In genomic region chr19:13089139-13089856, GRCh38 we compare ENCODE assay signal across 10 cellular contexts. TPM values are rescaled to one million over a fixed set of nuclear protein-coding genes. Genes with fewer than 3 reads are reported as not detected.
DNase-seq lines count a peak whose midpoint lies in the region; ATAC-seq and TF ChIP-seq lines count a peak whose summit lies in the region.
"Had no signal": no experiment of that assay in that cellular context is flagged by ENCODE, and none has a peak within 500 bp of the region (broad histone marks: within the 10 kb centered on the region; RNA-seq: fewer than 3 reads in every experiment).

No MANE protein-coding gene starts in this region.

- H4K12ac ChIP-seq in trophoblast cell (ENCODE audit: low read depth, low read length): no peak overlapping the region

- H3K9ac ChIP-seq in trophoblast cell (ENCODE audit: low read length): no peak overlapping the region

- no peak overlapping the region for H3K4me2 ChIP-seq in trophoblast cell (ENCODE audit: low read length)

- no peaks in the 10 kb centered on the region for H3K79me2 ChIP-seq in trophoblast cell (ENCODE audit: control insufficient read depth, insufficient read depth, low read length, poor library complexity)

- no peak overlapping the region for H2BK12ac ChIP-seq in trophoblast cell (ENCODE audit: low read length)

- WGBS in trophoblast cell (ENCODE audit: extremely low coverage, insufficient coverage, insufficient read length): no CpG with 5 or more reads among the region's 5 CpGs

- H3K36me3 Mint-ChIP-seq in stimulated activated effector memory CD8-positive, alpha-beta T cell treated with anti-CD3 and anti-CD28 coated beads, Interleukin-12 subunit alpha, Interleukin-12 subunit beta, amount 100 ng/mL, for 72 hours: no peaks in the 10 kb centered on the region
- H3K36me3 Mint-ChIP-seq: CD4-positive, CD25-positive, alpha-beta regulatory T cell had no signal

- no peak overlapping the region for H2BK5ac ChIP-seq in trophoblast cell (ENCODE audit: low read depth, low read length, poor library complexity)

- TF ChIP-seq CTCF in epithelial cell of esophagus (IDR thresholded peaks at IDR 0.05; ENCODE audit: insufficient read depth, low read depth, low read length, missing control alignments): peak; percentile 26

- H2AFZ ChIP-seq in trophoblast cell (ENCODE audit: insufficient read depth, low read length, poor library complexity): no peak overlapping the region

- H3K14ac ChIP-seq in trophoblast cell (ENCODE audit: low read length): no peak overlapping the region

- H3K23ac ChIP-seq in trophoblast cell (ENCODE audit: low read length): no peak overlapping the region

- H2AK5ac ChIP-seq in trophoblast cell (ENCODE audit: low read length): no peak overlapping the region

- peaks cover 13% of the 10 kb centered on the region for H3K27me3 ChIP-seq in trophoblast cell (ENCODE audit: insufficient read depth, low read length)

- no peak overlapping the region for H4K8ac ChIP-seq in trophoblast cell (ENCODE audit: low read depth, low read length)

- H3K27ac ChIP-seq in trophoblast cell (ENCODE audit: low read depth, low read length): no peak overlapping the region

- H4K91ac ChIP-seq in trophoblast cell (ENCODE audit: low read depth, low read length): no peak overlapping the region

- H3K9me3 ChIP-seq in trophoblast cell (ENCODE audit: insufficient read depth, low read depth, low read length): peaks cover 2% of the 10 kb centered on the region

- H3K9me3 Mint-ChIP-seq in stimulated activated effector memory CD8-positive, alpha-beta T cell treated with anti-CD3 and anti-CD28 coated beads, Interleukin-12 subunit alpha, Interleukin-12 subunit beta, amount 100 ng/mL, for 72 hours: no peaks in the 10 kb centered on the region
- H3K9me3 Mint-ChIP-seq: activated T-helper 1 cell treated with anti-CD3 and anti-CD28 coated beads, Interleukin-12 subunit alpha, Interleukin-12 subunit beta, Interleukin-2, Interleukin-4 antibody, amounts not matched to agents 30 ng/mL and 10 ng/mL and 1 ng/mL, durations not matched to agents 14 hours and 24 hours and 36 hours had no signal

- DNase-seq in NCI-H2171 treated with DMSO at 0.1 percent for 48 hours (lab: John Stamatoyannopoulos, UW): peak; percentile 19
- DNase-seq in NCI-H2171 (lab: John Stamatoyannopoulos, UW): no peak
- peak; percentile 9 for DNase-seq in NCI-H226
- DNase-seq in epithelial cell of esophagus (ENCODE audit: low read depth): no peak
- no peak for DNase-seq in stimulated activated effector memory CD8-positive, alpha-beta T cell treated with anti-CD3 and anti-CD28 coated beads, Interleukin-12 subunit alpha, Interleukin-12 subunit beta, amount 100 ng/mL, for 72 hours (ENCODE audit: low spot score in 2 of 2)
- no peak for DNase-seq in trophoblast cell
- no peak for DNase-seq in NCI-H1105 (lab: John Stamatoyannopoulos, UW)
- DNase-seq: CD4-positive, CD25-positive, alpha-beta regulatory T cell had no signal

- no peak overlapping the region for H2BK120ac ChIP-seq in trophoblast cell (ENCODE audit: insufficient read depth, low read length, poor library complexity)

- H3K36me3 ChIP-seq in trophoblast cell (ENCODE audit: control insufficient read depth in 1 of 2, insufficient read depth in 2 of 2, low read length in 2 of 2): no peaks in the 10 kb centered on the region

- ATAC-seq in stimulated activated effector memory CD8-positive, alpha-beta T cell treated with anti-CD3 and anti-CD28 coated beads, Interleukin-12 subunit alpha, Interleukin-12 subunit beta, amount 100 ng/mL, for 72 hours: peak; percentile 48
- no peak for ATAC-seq in GM18519 (IDR thresholded peaks at IDR 0.05; ENCODE audit: low FRiP score, unreplicated experiment)

- H3K18ac ChIP-seq in trophoblast cell (ENCODE audit: low read length): no peak overlapping the region

- peaks cover 2% of the 10 kb centered on the region for H3K4me1 Mint-ChIP-seq in stimulated activated effector memory CD8-positive, alpha-beta T cell treated with anti-CD3 and anti-CD28 coated beads, Interleukin-12 subunit alpha, Interleukin-12 subunit beta, amount 100 ng/mL, for 72 hours

- no peak overlapping the region for H3K4ac ChIP-seq in trophoblast cell (ENCODE audit: low read depth, low read length)

- H3K4me3 ChIP-seq in epithelial cell of esophagus (ENCODE audit: low read length) (no peak overlapping the region), trophoblast cell (ENCODE audit: low read depth, low read length) (no peak overlapping the region)

- no peaks in the 10 kb centered on the region for H3K79me1 ChIP-seq in trophoblast cell (ENCODE audit: low read length)

- H3K4me1 ChIP-seq in trophoblast cell (ENCODE audit: control insufficient read depth in 1 of 2, insufficient read depth in 2 of 2, low read length in 2 of 2): no peaks in the 10 kb centered on the region

- peak overlapping the region; percentile 32 for H3K27ac Mint-ChIP-seq in stimulated activated effector memory CD8-positive, alpha-beta T cell treated with anti-CD3 and anti-CD28 coated beads, Interleukin-12 subunit alpha, Interleukin-12 subunit beta, amount 100 ng/mL, for 72 hours
- H3K27ac Mint-ChIP-seq: activated T-helper 1 cell treated with anti-CD3 and anti-CD28 coated beads, Interleukin-12 subunit alpha, Interleukin-12 subunit beta, Interleukin-2, Interleukin-4 antibody, amounts not matched to agents 30 ng/mL and 10 ng/mL and 1 ng/mL, durations not matched to agents 14 hours and 24 hours and 36 hours had no signal

- H3K4me3 Mint-ChIP-seq in stimulated activated effector memory CD8-positive, alpha-beta T cell treated with anti-CD3 and anti-CD28 coated beads, Interleukin-12 subunit alpha, Interleukin-12 subunit beta, amount 100 ng/mL, for 72 hours: no peak overlapping the region
- H3K4me3 Mint-ChIP-seq: activated T-helper 1 cell treated with anti-CD3 and anti-CD28 coated beads, Interleukin-12 subunit alpha, Interleukin-12 subunit beta, Interleukin-2, Interleukin-4 antibody, amounts not matched to agents 30 ng/mL and 10 ng/mL and 1 ng/mL, durations not matched to agents 14 hours and 24 hours and 36 hours; CD4-positive, CD25-positive, alpha-beta regulatory T cell had no signal

RNA-seq across cellular contexts. Expression of gene LYL1, which starts 13.4 kb away (rescaled TPM):
- polyA plus RNA-seq in trophoblast cell (2013): 0.10 and 0.16 TPM in 2 replicates

RNA-seq across cellular contexts. Expression of gene TRMT1, which starts 27.2 kb away (rescaled TPM):
- polyA plus RNA-seq in trophoblast cell (2013): 26.6 and 28.8 TPM in 2 replicates

RNA-seq across cellular contexts. Expression of gene NACC1, which starts 28.8 kb away (rescaled TPM):
- polyA plus RNA-seq in trophoblast cell (2013): 149 and 154 TPM in 2 replicates

Comparison
In these comparisons a context has a peak if more than half of its experiments do, and no peak if none do; other contexts are left out.
1. DNase-seq: peak in NCI-H2171 treated with DMSO at 0.1 percent for 48 hours (single experiment) and NCI-H226 (single experiment); none in NCI-H2171 (single experiment), epithelial cell of esophagus (single experiment), stimulated activated effector memory CD8-positive, alpha-beta T cell treated with anti-CD3 and anti-CD28 coated beads, Interleukin-12 subunit alpha, Interleukin-12 subunit beta, amount 100 ng/mL, for 72 hours (0 of 2), trophoblast cell (0 of 2) and NCI-H1105 (single experiment).